8 cellular contexts compared by ENCODE assay signal in genomic region chr17:82751171-82751570, GRCh38. TPM values are rescaled to one million over a fixed set of nuclear protein-coding genes. Genes with fewer than 3 reads are reported as not detected.
DNase-seq lines count a peak whose midpoint lies in the region; ATAC-seq, FAIRE-seq and TF ChIP-seq lines count a peak whose summit lies in the region.

No MANE protein-coding gene starts in this region.

- 4 to 10% methylated on average over 45 to 56 of the region's 56 CpGs for WGBS in heart right ventricle, 2 donors
- WGBS in suprapubic skin = 2% methylated on average over 21 of the region's 56 CpGs

- intact Hi-C loops in heart right ventricle (cut with DNase I) (loop anchor here in 2 of 10 donors (10.0 kb wide), 2 partner anchors 86 to 96 kb away; no protein-coding TSS in a partner anchor), left cardiac atrium (cut with DNase I) (no loop called here)

- H3K27ac ChIP-seq in heart right ventricle = peak overlapping the region in 8 of 10 donors; percentile 48 to 86 (median 70)
- H3K27ac ChIP-seq in SJSA1 = no peak overlapping the region
- H3K27ac ChIP-seq in iPS-20b (ENCODE audit: low read length) = no peak overlapping the region
- peak overlapping the region; percentile 7 for H3K27ac ChIP-seq in suprapubic skin

- FAIRE-seq in frontal cortex (lab: Jason Lieb, UNC) = no peak

- no peak for TF ChIP-seq CTCF in heart right ventricle (IDR thresholded peaks at IDR 0.05)
- TF ChIP-seq CTCF in suprapubic skin (IDR thresholded peaks at IDR 0.05) = no peak

- H3K4me1 ChIP-seq in heart right ventricle (peaks cover 3 to 25% (median 13%) of the 10 kb centered on the region in 9 donors), SJSA1 (replicated peaks) (peaks cover 11% of the 10 kb centered on the region; the same call in 1 of the 2 replicates), iPS-20b (ENCODE audit: insufficient read depth, low read length) (peaks cover 10% of the 10 kb centered on the region), suprapubic skin (peaks cover 38% of the 10 kb centered on the region)

- ATAC-seq in heart right ventricle (peak in 2 of 8 donors; percentile 27 to 42), left cardiac atrium (no peak)

- peak overlapping the region in 9 of 10 donors; percentile 42 to 97 (median 92) for H3K4me3 ChIP-seq in heart right ventricle
- H3K4me3 ChIP-seq in SJSA1 = peak overlapping the region; percentile 51
- peak overlapping the region; percentile 57; the same call in 1 of the 2 replicates for H3K4me3 ChIP-seq in iPS-20b (ENCODE audit: low read length)
- H3K4me3 ChIP-seq in suprapubic skin = peak overlapping the region; percentile 78

- TF ChIP-seq EP300 in suprapubic skin (IDR thresholded peaks at IDR 0.05) = no peak

- peaks cover 0 to 12% (median 0%) of the 10 kb centered on the region in 9 donors for H3K36me3 ChIP-seq in heart right ventricle
- peaks cover 10% of the 10 kb centered on the region for H3K36me3 ChIP-seq in SJSA1
- peaks cover 2% of the 10 kb centered on the region; the same call in 1 of the 2 replicates for H3K36me3 ChIP-seq in iPS-20b (ENCODE audit: insufficient read depth, low read depth, low read length)
- no peaks in the 10 kb centered on the region for H3K36me3 ChIP-seq in suprapubic skin

- DNase-seq in heart right ventricle = no peak
- DNase-seq in left cardiac atrium = no peak
- peak in 1 of 2 experiments; percentile 55 for DNase-seq in SJSA1 (ENCODE audit: low read depth in 1 of 2, low spot score in 2 of 2)
- no peak for DNase-seq in suprapubic skin (ENCODE audit: low spot score in 2 of 2)
- no peak for DNase-seq in NCI-H1694 (lab: John Stamatoyannopoulos, UW)
- DNase-seq in COLO829 (ENCODE audit: low spot score) = no peak
- DNase-seq in frontal cortex (ENCODE audit: low spot score in 2 of 2) = no peak

- no peak overlapping the region for H3K9ac ChIP-seq in iPS-20b (ENCODE audit: low read depth, low read length)

- TF ChIP-seq POLR2A in suprapubic skin (IDR thresholded peaks at IDR 0.05) = no peak

- H3K27me3 ChIP-seq in heart right ventricle (no peaks in the 10 kb centered on the region), SJSA1 (replicated peaks) (no peaks in the 10 kb centered on the region), iPS-20b (ENCODE audit: insufficient read depth, low read length) (peaks cover 7% of the 10 kb centered on the region), suprapubic skin (no peaks in the 10 kb centered on the region)

- peaks cover 0 to 12% (median 2%) of the 10 kb centered on the region in 11 donors for H3K9me3 ChIP-seq in heart right ventricle
- peaks cover 11% of the 10 kb centered on the region for H3K9me3 ChIP-seq in SJSA1 (replicated peaks)
- peaks cover 3% of the 10 kb centered on the region; the same call in 1 of the 2 replicates for H3K9me3 ChIP-seq in iPS-20b (ENCODE audit: insufficient read depth, low read depth, low read length)
- H3K9me3 ChIP-seq in suprapubic skin = peaks cover 4% of the 10 kb centered on the region

RNA-seq across cellular contexts. Expression of gene TBCD, which starts 0.7 kb away (rescaled TPM):
- total RNA-seq in heart right ventricle (10 to 100 TPM; 41.3 to 79.0 (median 49.6) TPM), left cardiac atrium (10 to 100 TPM; 37.0 to 59.8 TPM), suprapubic skin (100 to 1,000 TPM in 1 of 4 donors, 10 to 100 TPM in 3; 49.7 to 119 (median 71.5) TPM), frontal cortex (73.8 TPM)
- polyA plus RNA-seq in heart right ventricle = 100 to 1,000 TPM in 1 of 2 donors, 10 to 100 TPM in 1; 89.8 to 107 TPM
- total RNA-seq in SJSA1 (2014; rRNA removed; shearing (Covaris generic)) = 39.4 and 60.7 TPM in 2 replicates

RNA-seq across cellular contexts. Expression of gene FN3K, which starts 15.8 kb away (rescaled TPM):
- 100 to 1,000 TPM in 3 of 10 donors, 10 to 100 TPM in 7; 72.4 to 115 (median 92.4) TPM for total RNA-seq in heart right ventricle
- polyA plus RNA-seq in heart right ventricle = 10 to 100 TPM; 48.4 to 93.1 TPM
- 10 to 100 TPM; 49.9 to 62.9 TPM for total RNA-seq in left cardiac atrium
- total RNA-seq in SJSA1 (2014; rRNA removed; shearing (Covaris generic)) = 0.13 TPM in 1 of 2 replicates, not detected in the other
- total RNA-seq in suprapubic skin = 10 to 100 TPM in 1 of 4 donors, 1 to 10 TPM in 3; 2.0 to 19.2 (median 4.2) TPM
- 9.8 TPM for total RNA-seq in frontal cortex

RNA-seq across cellular contexts. Expression of gene FN3KRP, which starts 34.7 kb away (rescaled TPM):
- total RNA-seq in heart right ventricle = 10 to 100 TPM; 10.3 to 18.7 (median 14.7) TPM
- 10 to 100 TPM; 15.4 to 21.5 TPM for polyA plus RNA-seq in heart right ventricle
- 10 to 100 TPM; 12.1 to 14.5 TPM for total RNA-seq in left cardiac atrium
- 47.2 and 53.4 TPM in 2 replicates for total RNA-seq in SJSA1 (2014; rRNA removed; shearing (Covaris generic))
- total RNA-seq in suprapubic skin = 10 to 100 TPM; 15.9 to 26.6 (median 21.4) TPM
- 24.1 TPM for total RNA-seq in frontal cortex

RNA-seq across cellular contexts. Expression of gene RAB40B, which starts 52.7 kb away (rescaled TPM):
- total RNA-seq in heart right ventricle = 10 to 100 TPM; 16.9 to 42.4 (median 21.7) TPM
- 10 to 100 TPM in 1 of 2 donors, 1 to 10 TPM in 1; 8.0 to 16.5 TPM for polyA plus RNA-seq in heart right ventricle
- total RNA-seq in left cardiac atrium = 10 to 100 TPM; 12.8 to 16.7 TPM
- 11.2 and 30.9 TPM in 2 replicates for total RNA-seq in SJSA1 (2014; rRNA removed; shearing (Covaris generic))
- 10 to 100 TPM; 15.9 to 24.3 (median 21.6) TPM for total RNA-seq in suprapubic skin
- total RNA-seq in frontal cortex = 18.3 TPM

Comparison
In these comparisons a context has a peak if more than half of its experiments do, and no peak if none do; other contexts are left out.
1. H3K27ac ChIP-seq: peak in heart right ventricle (8 of 10) and suprapubic skin (single experiment); none in SJSA1 (single experiment) and iPS-20b (single experiment).
2. Peak in every context shown above with its lines, with median percentiles within 50 percentile points of each other: H3K4me3 ChIP-seq.